Comparison of ENCODE assay signal across 13 cellular contexts in genomic region chr10:7264313-7264741, GRCh38.
A peak's percentile ranks its signal among the peaks of the same experiment; 100 is the strongest.
DNase-seq lines count a peak whose midpoint lies in the region; ATAC-seq, FAIRE-seq and TF ChIP-seq lines count a peak whose summit lies in the region.
"Had no signal": no experiment of that assay in that cellular context is flagged by ENCODE, and none has a peak within 500 bp of the region (broad histone marks: within the 10 kb centered on the region; RNA-seq: fewer than 3 reads in every experiment).

No MANE protein-coding gene starts in this region.

- H3K79me2 ChIP-seq in K562 (ENCODE audit: control insufficient read depth, insufficient read depth, low read length), result peaks cover 7% of the 10 kb centered on the region; the same call in 1 of the 3 replicates

- in situ Hi-C loops in K562 (cut with MboI), result loop anchor here (10.0 kb wide), 1 partner anchor 140 kb away; no protein-coding TSS in a partner anchor

- no peaks in the 10 kb centered on the region for H4K20me1 ChIP-seq in K562 (replicated peaks; ENCODE audit: control insufficient read depth, insufficient read depth, low read length)

- CTCF ChIA-PET in K562 (lab: Yijun Ruan, JAX; ENCODE audit: low intra/inter-chr PET ratio), result no interaction called here

- no peak for TF ChIP-seq EP300 in K562 (IDR thresholded peaks at IDR 0.05; ENCODE audit: low read length)

- no peaks in the 10 kb centered on the region for H3K9me3 ChIP-seq in BE2C
- H3K9me3 ChIP-seq in K562 (replicated peaks; ENCODE audit: control insufficient read depth, insufficient read depth, low read depth, low read length), result no peaks in the 10 kb centered on the region
- H3K9me3 ChIP-seq in vagina, result no peaks in the 10 kb centered on the region
- H3K9me3 ChIP-seq: tibial nerve had no signal

- TF ChIP-seq CTCF in BE2C (IDR thresholded peaks at IDR 0.05; ENCODE audit: low read depth, low read length) (no peak), K562 (IDR thresholded peaks at IDR 0.05 in 2 of 3, conservative IDR thresholded peaks at IDR 0.05 in 1 of 3; ENCODE audit: insufficient read depth in 2 of 3, low read depth in 1 of 3, low read length in 3 of 3) (no peak), vagina (IDR thresholded peaks at IDR 0.05) (no peak)

- BruUV-seq in K562 (replicated peaks; lab: Mats Ljungman, UMichigan), result no TSS peak

- peaks cover 45% of the 10 kb centered on the region for H3K4me1 ChIP-seq in BE2C
- H3K4me1 ChIP-seq in K562 (replicated peaks in 1 of 2; ENCODE audit: control insufficient read depth in 2 of 2, insufficient read depth in 2 of 2, low read length in 2 of 2), result no peaks in the 10 kb centered on the region; a peak in 1 of 5 replicates
- H3K4me1 ChIP-seq in vagina, result peaks cover 25% of the 10 kb centered on the region

- ATAC-seq in K562, result no peak

- WGBS in K562 (ENCODE audit: insufficient coverage, low coverage, missing lambda C conversion rate), result 42% methylated on average over 7 of the region's 7 CpGs

- POLR2A ChIA-PET in K562 (lab: Yijun Ruan, JAX), result no interaction called here

- H3K27ac ChIP-seq in K562 (ENCODE audit: extremely low read depth, low read depth, low read length) (no peak overlapping the region), vagina (no peak overlapping the region)

- H3K4me2 ChIP-seq in K562 (ENCODE audit: insufficient read depth, low read length), result no peak overlapping the region

- no peak for TF ChIP-seq POLR2A in K562 (conservative IDR thresholded peaks at IDR 0.05)
- no peak for TF ChIP-seq POLR2A in vagina (IDR thresholded peaks at IDR 0.05)

- TF ChIP-seq RAD21 in K562 (CRISPR knock-in tag; conservative IDR thresholded peaks at IDR 0.05 in 1 of 2, IDR thresholded peaks at IDR 0.05 in 1 of 2), result no peak

- H3K9me1 ChIP-seq in K562 (ENCODE audit: control insufficient read depth, insufficient read depth, low read length), result no peaks in the 10 kb centered on the region

- FAIRE-seq in K562 (lab: Jason Lieb, UNC), result peak; percentile 66

- H3K36me3 ChIP-seq in BE2C (no peaks in the 10 kb centered on the region), K562 (ENCODE audit: control insufficient read depth, insufficient read depth, low read length) (peaks cover 3% of the 10 kb centered on the region; the same call in 1 of the 3 replicates), vagina (no peaks in the 10 kb centered on the region)
- H3K36me3 ChIP-seq: tibial nerve had no signal

- H2AFZ ChIP-seq in K562 (ENCODE audit: low read depth, low read length), result no peak overlapping the region

- intact Hi-C loops in K562 (cut with micrococcal nuclease), result loop anchor here (5.0 kb wide), 1 partner anchor 423 kb away; no protein-coding TSS in a partner anchor
- intact Hi-C loops in vagina (cut with DNase I), result no loop called here

- no peak overlapping the region for H3K9ac ChIP-seq in K562 (ENCODE audit: insufficient read depth in 1 of 2, low read depth in 2 of 2, low read length in 2 of 2)

- H3K4me3 ChIP-seq in BE2C (ENCODE audit: low read depth, low read length) (no peak overlapping the region; the same call in 1 of the 2 replicates), K562 (no peak overlapping the region), vagina (no peak overlapping the region)
- H3K4me3 ChIP-seq: tibial nerve had no signal

- H3K27me3 ChIP-seq in BE2C (no peaks in the 10 kb centered on the region), K562 (ENCODE audit: control insufficient read depth in 2 of 2, insufficient read depth in 2 of 2, low read length in 2 of 2) (no peaks in the 10 kb centered on the region), vagina (no peaks in the 10 kb centered on the region)
- H3K27me3 ChIP-seq: tibial nerve had no signal

- peak; percentile 64 for DNase-seq in BE2C
- DNase-seq in M059J (ENCODE audit: low read depth), result peak; percentile 68
- DNase-seq in K562 (ENCODE audit: extremely low read depth in 1 of 4, low spot score in 3 of 4), result no peak
- DNase-seq in kidney glomerular epithelial cell (lab: John Stamatoyannopoulos, UW), result peak; percentile 73
- no peak for DNase-seq in amniotic stem cell (lab: John Stamatoyannopoulos, UW)
- no peak for DNase-seq in vagina (ENCODE audit: extremely low spot score in 2 of 2)
- no peak for DNase-seq in T-helper 2 cell
- DNase-seq in nucleus accumbens (lab: John Stamatoyannopoulos, UW), result no peak
- DNase-seq: activated effector memory CD4-positive, alpha-beta T cell treated with Interleukin-2 at 50 U/mL for 16 hours; DMS153; NCI-H1105; NCI-H446 treated with DMSO at 0.1 percent for 48 hours had no signal

TF ChIP-seq in K562, 482 proteins besides CTCF, POLR2A, EP300 and RAD21:
- TF ChIP-seq MYBL2 (IDR thresholded peaks at IDR 0.05; ENCODE audit: low read depth) (no peak), MYBL2 (CRISPR knock-in tag; IDR thresholded peaks at IDR 0.05; ENCODE audit: borderline replicate concordance) (no peak), TEAD1 (CRISPR knock-in tag; IDR thresholded peaks at IDR 0.05) (no peak), SAFB (IDR thresholded peaks at IDR 0.05; ENCODE audit: borderline replicate concordance, low read depth, low read length) (no peak), PCBP1 (IDR thresholded peaks at IDR 0.05; ENCODE audit: low read depth, low read length, poor library complexity, severe bottlenecking) (no peak), FOSL1 (tag; conservative IDR thresholded peaks at IDR 0.05) (0 out of 2 replicates have a peak, but pooled peaks have one; percentile 18)

Comparison
In these comparisons a context has a peak if more than half of its experiments do, and no peak if none do; other contexts are left out.
1. DNase-seq: peak in BE2C (single experiment), M059J (single experiment) and kidney glomerular epithelial cell (single experiment); none in K562 (0 of 4), amniotic stem cell (single experiment), vagina (0 of 2), T-helper 2 cell (0 of 5) and nucleus accumbens (0 of 56).